ENCODE assay signal across 20 cellular contexts in genomic region chr2:163123526-163123925, GRCh38.
DNase-seq lines count a peak whose midpoint lies in the region; ATAC-seq and TF ChIP-seq lines count a peak whose summit lies in the region.
"Had no signal": no experiment of that assay in that cellular context is flagged by ENCODE, and none has a peak within 500 bp of the region (broad histone marks: within the 10 kb centered on the region; RNA-seq: fewer than 3 reads in every experiment).

No MANE protein-coding gene starts in this region.

- H3K4me1 ChIP-seq in osteoblast (ENCODE audit: insufficient read depth, low read length) = no peaks in the 10 kb centered on the region
- H3K4me1 ChIP-seq: prostate gland, vagina had no signal

- TF ChIP-seq CTCF in osteoblast (IDR thresholded peaks at IDR 0.05; ENCODE audit: extremely low read depth, low read depth, low read length) = no peak
- no peak for TF ChIP-seq CTCF in foreskin fibroblast (IDR thresholded peaks at IDR 0.05; ENCODE audit: low read depth, low read length)

- H2AFZ ChIP-seq in osteoblast (ENCODE audit: low read length) = no peak overlapping the region

- in situ Hi-C loops in ACHN (cut with HindIII; ENCODE audit: low pct_ligation_motif_present, low pct_unique_long_range_greater_than_20kb, low sequenced_read_pairs) = no loop called here

- H3K27ac ChIP-seq in epithelial cell of prostate (no peak overlapping the region), osteoblast (ENCODE audit: low read depth, low read length) (no peak overlapping the region)
- H3K27ac ChIP-seq: prostate gland, vagina, VCaP had no signal

- no peaks in the 10 kb centered on the region for H3K9me3 ChIP-seq in osteoblast (ENCODE audit: low read depth, low read length)
- H3K9me3 ChIP-seq: prostate gland, vagina had no signal

- H3K4me2 ChIP-seq in osteoblast (ENCODE audit: insufficient read depth, low read length) = no peak overlapping the region

- H3K4me3 ChIP-seq in osteoblast (ENCODE audit: insufficient read depth, low read length) = no peak overlapping the region
- no peak overlapping the region for H3K4me3 ChIP-seq in foreskin fibroblast (ENCODE audit: low read depth in 1 of 2, low read length in 2 of 2)
- H3K4me3 ChIP-seq: prostate gland, vagina had no signal

- H4K20me1 ChIP-seq in osteoblast (ENCODE audit: insufficient read depth, low read length) = no peaks in the 10 kb centered on the region

- H3K36me3 ChIP-seq in osteoblast (ENCODE audit: insufficient read depth, low read length) = no peaks in the 10 kb centered on the region
- H3K36me3 ChIP-seq: prostate gland, vagina had no signal

- peak; percentile 65 for ATAC-seq in GM18858 (IDR thresholded peaks at IDR 0.05; ENCODE audit: unreplicated experiment)
- peak; percentile 61 for ATAC-seq in GM21447 (IDR thresholded peaks at IDR 0.05; ENCODE audit: unreplicated experiment)
- ATAC-seq in HG03342 (IDR thresholded peaks at IDR 0.05; ENCODE audit: unreplicated experiment) = peak; percentile 74
- ATAC-seq: effector memory CD8-positive, alpha-beta T cell had no signal

- H3K79me2 ChIP-seq in osteoblast (ENCODE audit: insufficient read depth, low read length) = no peaks in the 10 kb centered on the region

- H3K27me3 ChIP-seq in osteoblast (ENCODE audit: insufficient read depth, low read length) = no peaks in the 10 kb centered on the region
- H3K27me3 ChIP-seq: vagina had no signal

- DNase-seq in epithelial cell of prostate (ENCODE audit: low read depth, low spot score) (peak; percentile 27), NCI-H524 treated with DMSO at 0.1 percent for 48 hours (lab: John Stamatoyannopoulos, UW) (no peak), osteoblast (ENCODE audit: insufficient read length, low spot score, missing footprints) (no peak), foreskin fibroblast (no peak), ACHN (no peak)
- DNase-seq: activated CD4-positive, alpha-beta memory T cell treated with anti-CD3 and anti-CD28 coated beads for 36 hours; activated naive CD4-positive, alpha-beta T cell treated with anti-CD3 and anti-CD28 coated beads for 36 hours; aorta; cerebellar nuclear complex; effector memory CD8-positive, alpha-beta T cell; hypothalamus; kidney glomerular epithelial cell; NCI-H1436 treated with DMSO at 0.1 percent for 48 hours; stimulated activated CD4-positive, alpha-beta T cell treated with anti-CD3 and anti-CD28 coated beads, Interleukin-4, amount 100 ng/mL, for 4 hours had no signal
